In genomic region chr3:179929091-179929529, GRCh38 we compare ENCODE assay signal across 8 cellular contexts.
DNase-seq lines count a peak whose midpoint lies in the region; ATAC-seq, FAIRE-seq and TF ChIP-seq lines count a peak whose summit lies in the region.

No MANE protein-coding gene starts in this region.

- H3K36me3 Mint-ChIP-seq in naive thymus-derived CD4-positive, alpha-beta T cell: no peaks in the 10 kb centered on the region

- peaks cover 0 to 7% (median 0%) of the 10 kb centered on the region in 7 donors for H3K4me1 Mint-ChIP-seq in naive thymus-derived CD4-positive, alpha-beta T cell

- no peaks in the 10 kb centered on the region for H3K4me1 ChIP-seq in heart left ventricle
- no peaks in the 10 kb centered on the region for H3K4me1 ChIP-seq in naive thymus-derived CD4-positive, alpha-beta T cell (ENCODE audit: control insufficient read depth in 2 of 2, insufficient read depth in 2 of 2, low read length in 2 of 2)
- H3K4me1 ChIP-seq in upper lobe of right lung: no peaks in the 10 kb centered on the region

- 10 to 29% (median 15%) methylated on average over 1 of the region's 1 CpG for WGBS in heart left ventricle, 4 donors

- no peak for TF ChIP-seq POLR2A in heart left ventricle (IDR thresholded peaks at IDR 0.05)

- H3K4me3 Mint-ChIP-seq in naive thymus-derived CD4-positive, alpha-beta T cell: no peak overlapping the region

- H3K36me3 ChIP-seq in heart left ventricle (no peaks in the 10 kb centered on the region), upper lobe of right lung (no peaks in the 10 kb centered on the region)
- H3K36me3 ChIP-seq in naive thymus-derived CD4-positive, alpha-beta T cell (ENCODE audit: control insufficient read depth in 2 of 3, insufficient read depth in 3 of 3, low read length in 3 of 3): no peaks in the 10 kb centered on the region

- H3K9me3 ChIP-seq in heart left ventricle (no peaks in the 10 kb centered on the region), upper lobe of right lung (no peaks in the 10 kb centered on the region)
- H3K9me3 ChIP-seq in naive thymus-derived CD4-positive, alpha-beta T cell (ENCODE audit: control insufficient read depth in 2 of 3, low read length in 3 of 3): no peaks in the 10 kb centered on the region

- POLR2A ChIA-PET in naive thymus-derived CD4-positive, alpha-beta T cell (lab: Charles Lee): interaction anchor here (0.7 kb wide), 1 partner anchor 278 kb away, joined by 3 read pairs; no protein-coding TSS in a partner anchor

- ATAC-seq in heart left ventricle: no peak
- ATAC-seq in Right ventricle myocardium superior (ENCODE audit: poor library complexity): no peak
- ATAC-seq in HG02973 (IDR thresholded peaks at IDR 0.05; ENCODE audit: unreplicated experiment): peak; percentile 76
- ATAC-seq in naive thymus-derived CD4-positive, alpha-beta T cell: no peak
- peak; percentile 76 for ATAC-seq in upper lobe of right lung

- TF ChIP-seq CTCF in heart left ventricle (IDR thresholded peaks at IDR 0.05) (peak; percentile 53 to 74 (median 60)), upper lobe of right lung (IDR thresholded peaks at IDR 0.05) (peak; percentile 80)

- H3K27ac Mint-ChIP-seq in naive thymus-derived CD4-positive, alpha-beta T cell: no peak overlapping the region

- intact Hi-C loops in heart left ventricle (cut with DNase I): loop anchor here in 1 of 10 donors (10.0 kb wide), 1 partner anchor 666 kb away; no protein-coding TSS in a partner anchor
- intact Hi-C loops in Right ventricle myocardium superior (cut with DNase I): no loop called here
- intact Hi-C loops in naive thymus-derived CD4-positive, alpha-beta T cell (cut with micrococcal nuclease): loop anchor here (1.0 to 5.0 kb wide), 3 partner anchors 88 to 753 kb away; no protein-coding TSS in a partner anchor
- intact Hi-C loops in upper lobe of right lung (cut with DNase I): no loop called here

- DNase-seq in heart left ventricle: peak in 1 of 5 donors; percentile 8
- DNase-seq in Right ventricle myocardium superior: no peak
- DNase-seq in NCI-H2227 (lab: John Stamatoyannopoulos, UW; ENCODE audit: unreplicated experiment): peak; percentile 70
- peak; percentile 15 to 26 for DNase-seq in activated CD4-positive, alpha-beta T cell treated with anti-CD3 and anti-CD28 coated beads for 4 hours
- peak in 7 of 9 donors; percentile 5 to 23 (median 12) for DNase-seq in naive thymus-derived CD4-positive, alpha-beta T cell
- no peak for DNase-seq in upper lobe of right lung

- peaks cover 8 to 27% (median 15%) of the 10 kb centered on the region in 5 donors for H3K27me3 Mint-ChIP-seq in naive thymus-derived CD4-positive, alpha-beta T cell

- H3K27ac ChIP-seq in heart left ventricle (no peak overlapping the region), upper lobe of right lung (no peak overlapping the region)
- H3K27ac ChIP-seq in naive thymus-derived CD4-positive, alpha-beta T cell (ENCODE audit: low read depth, low read length): no peak overlapping the region

- H3K4me3 ChIP-seq in heart left ventricle (no peak overlapping the region), upper lobe of right lung (no peak overlapping the region)
- no peak overlapping the region for H3K4me3 ChIP-seq in naive thymus-derived CD4-positive, alpha-beta T cell (ENCODE audit: low read length)

- FAIRE-seq in endometrium (lab: Jason Lieb, UNC): peak; percentile 15

- peaks cover 0 to 8% (median 0%) of the 10 kb centered on the region in 9 donors for H3K27me3 ChIP-seq in heart left ventricle
- H3K27me3 ChIP-seq in naive thymus-derived CD4-positive, alpha-beta T cell (ENCODE audit: control insufficient read depth in 2 of 2, insufficient read depth in 2 of 2, low read length in 2 of 2): no peaks in the 10 kb centered on the region
- H3K27me3 ChIP-seq in upper lobe of right lung: no peaks in the 10 kb centered on the region

- peaks cover 0 to 2% (median 0%) of the 10 kb centered on the region in 11 donors for H3K9me3 Mint-ChIP-seq in naive thymus-derived CD4-positive, alpha-beta T cell

- CTCF ChIA-PET in naive thymus-derived CD4-positive, alpha-beta T cell (lab: Charles Lee): interaction anchor here (0.6 to 1.0 kb wide), 4 partner anchors 553 to 1896 kb away, joined by 3 to 7 read pairs (median 3); no protein-coding TSS in a partner anchor

Comparison
In these comparisons a context has a peak if more than half of its experiments do, and no peak if none do; other contexts are left out.
1. ATAC-seq: peak in HG02973 (single experiment) and upper lobe of right lung (single experiment); none in heart left ventricle (0 of 4), Right ventricle myocardium superior (single experiment) and naive thymus-derived CD4-positive, alpha-beta T cell (single experiment).
2. DNase-seq: peak in NCI-H2227 (single experiment), activated CD4-positive, alpha-beta T cell treated with anti-CD3 and anti-CD28 coated beads for 4 hours (2 of 2) and naive thymus-derived CD4-positive, alpha-beta T cell (7 of 9); none in Right ventricle myocardium superior (single experiment) and upper lobe of right lung (single experiment).
3. intact Hi-C loops: an anchor here in naive thymus-derived CD4-positive, alpha-beta T cell (1.0 to 5.0 kb wide); none called in Right ventricle myocardium superior and upper lobe of right lung.